8 cellular contexts compared by ENCODE assay signal in genomic region chr2:26927221-26927620, GRCh38.
"Had no signal": no experiment of that assay in that cellular context is flagged by ENCODE, and none has a peak within 500 bp of the region (broad histone marks: within the 10 kb centered on the region; RNA-seq: fewer than 3 reads in every experiment).

No MANE protein-coding gene starts in this region.

- H3K4me1 ChIP-seq: HAP-1 had no signal

- H3K36me3 Mint-ChIP-seq: IgD-negative memory B cell had no signal

- H3K4me2 ChIP-seq: GM23338 had no signal

- H3K9me3 ChIP-seq: HAP-1 had no signal

- H3K9me3 Mint-ChIP-seq: GM23338, HFFc6 had no signal

- H3K4me3 ChIP-seq: GM23338, HAP-1 had no signal

- FAIRE-seq: H1, H54, HepG2 had no signal

- H2AFZ ChIP-seq: GM23338 had no signal

- H3K27ac Mint-ChIP-seq: GM23338, HFFc6, IgD-negative memory B cell had no signal

- H3K4me3 Mint-ChIP-seq: GM23338, HFFc6, IgD-negative memory B cell had no signal

- DNase-seq: HFFc6 had no signal

- H3K27ac ChIP-seq: HL-60 had no signal
